9 cellular contexts compared by ENCODE assay signal in the genomic region with DNA sequence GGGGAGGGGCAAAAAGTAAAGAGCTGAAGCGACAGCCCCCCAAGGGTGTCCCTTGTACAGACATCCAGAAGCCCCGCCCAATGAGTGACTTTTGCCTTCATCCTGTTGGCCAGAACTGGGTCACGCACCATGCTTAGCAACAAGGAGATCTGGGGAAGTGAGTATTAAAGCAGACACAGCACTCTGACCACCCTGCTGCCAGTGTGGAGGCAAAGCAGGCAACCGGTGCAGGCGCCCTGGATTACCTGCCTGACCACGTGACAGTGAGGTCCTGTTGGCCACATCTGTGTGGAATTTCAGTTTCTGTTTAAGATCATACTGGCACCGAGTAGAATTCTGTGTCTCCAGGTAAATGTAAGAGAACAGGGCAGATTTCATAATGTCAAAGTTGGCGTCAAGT. TPM values are rescaled to one million over a fixed set of nuclear protein-coding genes. Genes with fewer than 3 reads are reported as not detected.
DNase-seq lines count a peak whose midpoint lies in the region; ATAC-seq and TF ChIP-seq lines count a peak whose summit lies in the region.
"Had no signal": no experiment of that assay in that cellular context is flagged by ENCODE, and none has a peak within 500 bp of the region (broad histone marks: within the 10 kb centered on the region; RNA-seq: fewer than 3 reads in every experiment).

No MANE protein-coding gene starts in this region.

- no peaks in the 10 kb centered on the region for H3K9me3 ChIP-seq in smooth muscle cell (replicated peaks; ENCODE audit: low read depth)
- H3K9me3 ChIP-seq: SJSA1, thoracic aorta had no signal

- no peaks in the 10 kb centered on the region for H3K36me3 ChIP-seq in smooth muscle cell (ENCODE audit: low read depth)
- H3K36me3 ChIP-seq: SJSA1, thoracic aorta had no signal

- no peaks in the 10 kb centered on the region for H3K27me3 ChIP-seq in smooth muscle cell (ENCODE audit: low read depth)
- H3K27me3 ChIP-seq: SJSA1 had no signal

- no peak overlapping the region for H3K4me3 ChIP-seq in smooth muscle cell
- H3K4me3 ChIP-seq: SJSA1, thoracic aorta had no signal

- peak overlapping the region; percentile 44 for H3K4me2 ChIP-seq in smooth muscle cell

- H3K9ac ChIP-seq in smooth muscle cell (ENCODE audit: low read depth), result no peak overlapping the region

- DNase-seq in NCI-H2029 treated with DMSO at 0.1 percent for 48 hours (lab: John Stamatoyannopoulos, UW) (peak; percentile 20), smooth muscle cell (lab: John Stamatoyannopoulos, UW; ENCODE audit: unreplicated experiment) (no peak), ACHN (no peak), SKM-1 treated with dmso at 0.1 percent for 144 hours (lab: John Stamatoyannopoulos, UW; ENCODE audit: unreplicated experiment) (no peak)

- 30% methylated on average over 8 of the region's 8 CpGs for WGBS in smooth muscle cell (ENCODE audit: low lambda C conversion rate)

- H4K20me1 ChIP-seq in smooth muscle cell (ENCODE audit: low read depth), result no peaks in the 10 kb centered on the region

- TF ChIP-seq CTCF in smooth muscle cell (IDR thresholded peaks at IDR 0.05; ENCODE audit: borderline replicate concordance, insufficient read depth, poor library complexity, severe bottlenecking), result no peak

- no peaks in the 10 kb centered on the region for H3K79me2 ChIP-seq in smooth muscle cell (ENCODE audit: low read depth)

- peak overlapping the region; percentile 37 for H2AFZ ChIP-seq in smooth muscle cell (ENCODE audit: low read depth)

- peaks cover 9% of the 10 kb centered on the region for H3K4me1 ChIP-seq in smooth muscle cell (ENCODE audit: low read depth)
- H3K4me1 ChIP-seq: SJSA1 had no signal

- ATAC-seq in GM18907 (IDR thresholded peaks at IDR 0.05; ENCODE audit: unreplicated experiment) (peak; percentile 99), HG02571 (IDR thresholded peaks at IDR 0.05; ENCODE audit: unreplicated experiment) (peak; percentile 94), esophagus mucosa (peak; percentile 75)

- no peaks in the 10 kb centered on the region for H3F3A ChIP-seq in smooth muscle cell (ENCODE audit: low read depth)

- in situ Hi-C loops in ACHN (cut with HindIII; ENCODE audit: low pct_ligation_motif_present, low pct_unique_long_range_greater_than_20kb, low sequenced_read_pairs), result no loop called here

- H3K27ac ChIP-seq in smooth muscle cell (ENCODE audit: low read depth), result no peak overlapping the region
- H3K27ac ChIP-seq: SJSA1, thoracic aorta had no signal

RNA-seq across cellular contexts. Expression of gene BIN1, which starts 21.6 kb away (rescaled TPM):
- 4.5 TPM for total RNA-seq in esophagus mucosa
- 20.0 and 25.4 TPM in 2 replicates for total RNA-seq in smooth muscle cell
- 31.9 and 32.4 TPM in 2 replicates for polyA plus RNA-seq in smooth muscle cell
